In the genomic region with DNA sequence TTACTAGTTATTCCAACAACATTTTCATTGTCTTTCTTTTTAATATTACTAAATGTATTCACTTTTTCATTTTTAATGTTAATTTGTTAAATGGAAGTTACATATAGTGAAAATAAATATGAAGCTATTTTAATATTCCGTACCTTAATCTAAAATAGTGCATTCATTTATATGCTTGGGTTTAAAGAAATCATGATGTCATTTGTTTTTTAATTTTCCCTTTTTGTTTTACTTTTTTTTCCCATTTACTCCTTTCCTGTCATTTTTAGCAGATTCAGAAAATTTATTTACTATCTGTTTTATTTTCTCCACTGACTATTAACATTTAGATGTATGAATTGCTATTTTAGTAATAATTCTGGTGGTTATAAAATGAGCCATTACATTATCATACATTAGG, we compare ENCODE assay signal across 32 cellular contexts.
"Had no signal": no experiment of that assay in that cellular context is flagged by ENCODE, and none has a peak within 500 bp of the region (broad histone marks: within the 10 kb centered on the region; RNA-seq: fewer than 3 reads in every experiment).

No MANE protein-coding gene starts in this region.

- ATAC-seq: activated CD8-positive, alpha-beta T cell treated with anti-CD3 and anti-CD28 coated beads for 36 hours; activated T-cell treated with anti-CD3 and anti-CD28 coated beads, Interleukin-2, amount 50 U/mL, for 72 hours; activated T-helper 17 cell treated with anti-CD3 and anti-CD28 coated beads, Interleukin-2, amount 50 U/mL, for 72 hours; PC-3; Right ventricle myocardium inferior; SK-N-SH treated with all-trans-retinoic acid at 6 μM for 48 hours had no signal

- H3K4me3 ChIP-seq: cardiac muscle cell, Peyer's patch had no signal

- H3K4me1 ChIP-seq: Peyer's patch had no signal

- DNase-seq: activated CD4-positive, alpha-beta T cell treated with anti-CD3 and anti-CD28 coated beads, Interleukin-2, amount 10 ng/mL, durations not matched to agents 24 days and 14 days; activated CD4-positive, alpha-beta T cell treated with anti-CD3 and anti-CD28 coated beads, Interleukin-2, amount 50 U/mL, for 4 hours; activated CD8-positive, alpha-beta T cell treated with anti-CD3 and anti-CD28 coated beads for 36 hours; activated effector memory CD4-positive, alpha-beta T cell treated with anti-CD3 and anti-CD28 coated beads, Interleukin-2, amount 50 U/mL, for 16 hours; activated naive CD4-positive, alpha-beta T cell; activated naive CD4-positive, alpha-beta T cell treated with anti-CD3 and anti-CD28 coated beads, Interleukin-2, amount 50 U/mL, for 16 hours; activated naive CD8-positive, alpha-beta T cell treated with anti-CD3 and anti-CD28 coated beads for 36 hours; activated T-cell treated with anti-CD3 and anti-CD28 coated beads, Interleukin-2, amount 50 U/mL, for 1 hour; activated T-cell treated with anti-CD3 and anti-CD28 coated beads, Interleukin-2, amount 50 U/mL, for 72 hours; amniotic stem cell; aorta; Karpas-422; NCI-H1048; NCI-H1105 treated with DMSO at 0.1 percent for 48 hours; NCI-H1436; NCI-H1694 treated with DMSO at 0.1 percent for 48 hours; NCI-H2029; NCI-H345; NCI-H524 treated with DMSO at 0.1 percent for 48 hours; NK-92 treated with Interleukin-12 subunit alpha and Interleukin-12 subunit beta, amount 100 ng/mL, for 24 hours; PC-3; Peyer's patch; SIG-M5; SW 1271; T-helper 1 cell; T-helper 2 cell; T1000 had no signal

- H3K27ac ChIP-seq: cardiac muscle cell, Peyer's patch, RWPE1 had no signal

- H3K36me3 ChIP-seq: cardiac muscle cell, Peyer's patch had no signal

- H3K27me3 ChIP-seq: cardiac muscle cell, Peyer's patch had no signal

- H3K9me3 ChIP-seq: Peyer's patch had no signal
